Comparison of ENCODE assay signal across 12 cellular contexts in the genomic region with DNA sequence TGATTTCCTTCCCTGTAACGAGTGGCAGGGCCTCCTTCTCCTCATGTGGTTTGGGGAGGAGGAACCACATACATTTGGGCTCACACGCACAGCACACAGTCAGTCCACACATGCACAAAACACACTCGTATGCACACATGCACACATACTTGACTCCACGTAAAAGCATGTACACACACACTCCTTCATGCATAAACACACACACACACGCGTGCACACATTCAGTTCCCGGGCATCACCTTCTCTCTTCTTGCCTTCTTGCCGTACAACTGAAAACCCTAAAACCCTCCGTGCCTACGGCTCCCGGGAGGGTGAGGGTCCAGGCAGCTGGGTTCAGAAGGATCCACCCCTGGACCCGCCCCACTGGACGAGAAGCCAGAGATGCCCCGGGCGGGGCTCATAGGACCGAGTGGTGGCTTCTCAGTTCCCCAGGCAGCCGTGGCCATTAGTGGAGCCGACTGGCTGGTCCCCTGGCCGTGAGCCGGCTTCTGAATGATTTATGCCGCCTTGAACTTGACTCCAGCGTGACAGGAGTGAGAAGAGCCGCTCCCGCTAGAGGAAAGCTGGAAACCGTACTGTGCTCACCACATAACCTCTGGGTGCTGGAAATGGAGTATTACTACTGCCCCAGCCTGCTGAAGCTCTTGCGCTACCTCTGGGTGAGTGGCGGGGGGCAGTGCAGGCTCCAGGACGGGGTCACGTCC.
DNase-seq lines count a peak whose midpoint lies in the region; ATAC-seq, FAIRE-seq and TF ChIP-seq lines count a peak whose summit lies in the region.
"Had no signal": no experiment of that assay in that cellular context is flagged by ENCODE, and none has a peak within 500 bp of the region (broad histone marks: within the 10 kb centered on the region; RNA-seq: fewer than 3 reads in every experiment).

No MANE protein-coding gene starts in this region.

- H3K9me3 ChIP-seq in astrocyte (ENCODE audit: insufficient read depth, low read depth, low read length) (no peaks in the 10 kb centered on the region), mucosa of rectum (ENCODE audit: control insufficient read depth in 2 of 2, low read length in 2 of 2) (no peaks in the 10 kb centered on the region), tibial nerve (no peaks in the 10 kb centered on the region)

- H3K27me3 ChIP-seq in astrocyte (ENCODE audit: insufficient read depth, low read length) (peaks cover 5% of the 10 kb centered on the region), mucosa of rectum (ENCODE audit: control insufficient read depth in 2 of 2, insufficient read depth in 2 of 2, low read length in 2 of 2) (peaks cover 0 to 3% of the 10 kb centered on the region in 2 donors), tibial nerve (no peaks in the 10 kb centered on the region)

- peak; percentile 61 for DNase-seq in activated CD8-positive, alpha-beta memory T cell treated with anti-CD3 and anti-CD28 coated beads, Interleukin-2, amount 10 ng/mL, durations not matched to agents 7 days and 5 days
- DNase-seq in activated CD8-positive, alpha-beta memory T cell treated with anti-CD3 and anti-CD28 coated beads, Interleukin-2, amount 50 U/mL, for 48 hours = no peak
- no peak for DNase-seq in astrocyte (ENCODE audit: low read depth)
- DNase-seq in tibial nerve (ENCODE audit: low spot score in 2 of 2) = no peak
- no peak for DNase-seq in GM03348 (ENCODE audit: low spot score)
- no peak for DNase-seq in amygdala (lab: John Stamatoyannopoulos, UW)
- DNase-seq: ACHN, NCI-H1436 treated with DMSO at 0.1 percent for 48 hours, T-helper 9 cell had no signal

- H3K4me3 Mint-ChIP-seq in activated CD8-positive, alpha-beta memory T cell treated with anti-CD3 and anti-CD28 coated beads, Interleukin-2, amount 10 ng/mL, durations not matched to agents 7 days and 5 days = peak overlapping the region; percentile 81
- peak overlapping the region; percentile 17 for H3K4me3 Mint-ChIP-seq in astrocyte (ENCODE audit: unreplicated experiment)
- H3K4me3 Mint-ChIP-seq: memory B cell had no signal

- H3K79me2 ChIP-seq in astrocyte (ENCODE audit: insufficient read depth, low read length) = no peaks in the 10 kb centered on the region

- H3K36me3 ChIP-seq in astrocyte (ENCODE audit: insufficient read depth, low read length) = no peaks in the 10 kb centered on the region
- H3K36me3 ChIP-seq in mucosa of rectum (ENCODE audit: control insufficient read depth in 2 of 2, insufficient read depth in 2 of 2, low read length in 2 of 2) = peaks cover 0 to 13% of the 10 kb centered on the region in 2 donors
- peaks cover 0 to 15% (median 0%) of the 10 kb centered on the region in 3 donors for H3K36me3 ChIP-seq in tibial nerve

- peak overlapping the region; percentile 88 for H3K27ac Mint-ChIP-seq in activated CD8-positive, alpha-beta memory T cell treated with anti-CD3 and anti-CD28 coated beads, Interleukin-2, amount 10 ng/mL, durations not matched to agents 7 days and 5 days
- peak overlapping the region; percentile 70 for H3K27ac Mint-ChIP-seq in astrocyte (ENCODE audit: unreplicated experiment)
- H3K27ac Mint-ChIP-seq: memory B cell had no signal

- H3K4me2 ChIP-seq in astrocyte (ENCODE audit: low read length) = no peak overlapping the region

- CTCF ChIA-PET in activated CD8-positive, alpha-beta memory T cell treated with anti-CD3 and anti-CD28 coated beads, Interleukin-2, amount 10 ng/mL, durations not matched to agents 7 days and 5 days (lab: Charles Lee) = interaction anchor here (0.9 to 6.2 kb wide), 5 partner anchors 7 to 22 kb away, joined by 3 to 85 read pairs (median 20); no protein-coding TSS in a partner anchor

- H2AFZ ChIP-seq in astrocyte (ENCODE audit: low read depth, low read length) = no peak overlapping the region

- TF ChIP-seq POLR2A in tibial nerve (IDR thresholded peaks at IDR 0.05) = no peak

- H3K36me3 Mint-ChIP-seq in activated CD8-positive, alpha-beta memory T cell treated with anti-CD3 and anti-CD28 coated beads, Interleukin-2, amount 10 ng/mL, durations not matched to agents 7 days and 5 days = peaks cover 2% of the 10 kb centered on the region
- H3K36me3 Mint-ChIP-seq in astrocyte (ENCODE audit: low read depth, unreplicated experiment) = peaks cover 4% of the 10 kb centered on the region
- H3K36me3 Mint-ChIP-seq: memory B cell had no signal

- TF ChIP-seq CTCF in astrocyte (IDR thresholded peaks at IDR 0.05; ENCODE audit: insufficient read depth, low read depth, low read length) (no peak), tibial nerve (IDR thresholded peaks at IDR 0.05) (no peak)

- no peak for FAIRE-seq in astrocyte (lab: Jason Lieb, UNC)

- H3K9me3 Mint-ChIP-seq in activated CD8-positive, alpha-beta memory T cell treated with anti-CD3 and anti-CD28 coated beads, Interleukin-2, amount 10 ng/mL, durations not matched to agents 7 days and 5 days (ENCODE audit: low read depth) = no peaks in the 10 kb centered on the region
- H3K9me3 Mint-ChIP-seq in astrocyte (ENCODE audit: unreplicated experiment) = no peaks in the 10 kb centered on the region
- H3K9me3 Mint-ChIP-seq: memory B cell had no signal

- ATAC-seq in activated CD8-positive, alpha-beta memory T cell treated with anti-CD3 and anti-CD28 coated beads, Interleukin-2, amount 10 ng/mL, durations not matched to agents 7 days and 5 days = peak; percentile 17
- no peak for ATAC-seq in HG03469 (IDR thresholded peaks at IDR 0.05; ENCODE audit: unreplicated experiment)

- H3K27ac ChIP-seq in astrocyte (ENCODE audit: low read depth, low read length) (no peak overlapping the region), mucosa of rectum (ENCODE audit: low read depth in 2 of 2, low read length in 2 of 2) (peak overlapping the region in 1 of 2 donors; percentile 39), tibial nerve (peak overlapping the region in 3 of 4 donors; percentile 26 to 79 (median 67))

- H3K4me1 ChIP-seq in astrocyte (ENCODE audit: insufficient read depth, low read length) = no peaks in the 10 kb centered on the region
- peaks cover 0 to 4% of the 10 kb centered on the region in 2 donors for H3K4me1 ChIP-seq in mucosa of rectum (ENCODE audit: control insufficient read depth in 2 of 2, insufficient read depth in 2 of 2, low read length in 2 of 2)
- peaks cover 0 to 34% (median 5%) of the 10 kb centered on the region in 4 donors for H3K4me1 ChIP-seq in tibial nerve

- H3K9ac ChIP-seq in astrocyte (ENCODE audit: low read length) (no peak overlapping the region), mucosa of rectum (ENCODE audit: low read depth in 1 of 2, low read length in 2 of 2) (peak overlapping the region in 1 of 2 donors; percentile 34)

- no peaks in the 10 kb centered on the region for H4K20me1 ChIP-seq in astrocyte (ENCODE audit: insufficient read depth, low read length)

- no peak overlapping the region for H3K4me3 ChIP-seq in astrocyte (ENCODE audit: insufficient read depth, low read depth, low read length)
- peak overlapping the region; percentile 14 to 62 for H3K4me3 ChIP-seq in mucosa of rectum (ENCODE audit: low read length in 2 of 2)
- H3K4me3 ChIP-seq in tibial nerve = peak overlapping the region in 2 of 4 donors; percentile 23 to 30

- no peak for TF ChIP-seq EP300 in tibial nerve (IDR thresholded peaks at IDR 0.05)

- H3K27me3 Mint-ChIP-seq in activated CD8-positive, alpha-beta memory T cell treated with anti-CD3 and anti-CD28 coated beads, Interleukin-2, amount 10 ng/mL, durations not matched to agents 7 days and 5 days = no peaks in the 10 kb centered on the region
- H3K27me3 Mint-ChIP-seq in astrocyte (ENCODE audit: low read depth, unreplicated experiment) = no peaks in the 10 kb centered on the region

- peaks cover 69% of the 10 kb centered on the region for H3K4me1 Mint-ChIP-seq in activated CD8-positive, alpha-beta memory T cell treated with anti-CD3 and anti-CD28 coated beads, Interleukin-2, amount 10 ng/mL, durations not matched to agents 7 days and 5 days
- H3K4me1 Mint-ChIP-seq in astrocyte (ENCODE audit: low read depth, unreplicated experiment) = peaks cover 20% of the 10 kb centered on the region

- WGBS in tibial nerve, 2 donors = 48 to 60% methylated on average over 21 to 29 of the region's 29 CpGs
